ENCODE assay signal across 16 cellular contexts in genomic region chr14:84927096-84927910, GRCh38.
DNase-seq lines count a peak whose midpoint lies in the region; ATAC-seq and TF ChIP-seq lines count a peak whose summit lies in the region.
"Had no signal": no experiment of that assay in that cellular context is flagged by ENCODE, and none has a peak within 500 bp of the region (broad histone marks: within the 10 kb centered on the region; RNA-seq: fewer than 3 reads in every experiment).

No MANE protein-coding gene starts in this region.

- H3K27ac ChIP-seq in lung (ENCODE audit: low read depth in 1 of 2, low read length in 1 of 2) = no peak overlapping the region
- H3K27ac ChIP-seq: sigmoid colon, thoracic aorta had no signal

- peaks cover 0 to 3% of the 10 kb centered on the region in 2 donors for H3K4me1 ChIP-seq in lung (ENCODE audit: control insufficient read depth in 2 of 2, insufficient read depth in 2 of 2, low read length in 2 of 2)
- H3K4me1 ChIP-seq: sigmoid colon had no signal

- H3K27ac Mint-ChIP-seq in activated CD4-positive, alpha-beta memory T cell treated with anti-CD3 and anti-CD28 coated beads for 36 hours = no peak overlapping the region
- H3K27ac Mint-ChIP-seq: activated CD4-positive, alpha-beta T cell treated with anti-CD3 and anti-CD28 coated beads, Interleukin-2, amount 10 ng/mL, durations not matched to agents 24 days and 14 days; B cell had no signal

- intact Hi-C loops in activated CD4-positive, alpha-beta memory T cell treated with anti-CD3 and anti-CD28 coated beads for 36 hours (cut with micrococcal nuclease) = no loop called here

- POLR2A ChIA-PET in activated CD4-positive, alpha-beta memory T cell treated with anti-CD3 and anti-CD28 coated beads for 36 hours (lab: Charles Lee) = no interaction called here

- CTCF ChIA-PET in activated CD4-positive, alpha-beta memory T cell treated with anti-CD3 and anti-CD28 coated beads for 36 hours (lab: Charles Lee) = no interaction called here

- H3K9me3 ChIP-seq in lung (ENCODE audit: control insufficient read depth in 2 of 2, insufficient read depth in 1 of 2, low read length in 1 of 2) = no peaks in the 10 kb centered on the region
- H3K9me3 ChIP-seq: sigmoid colon, thoracic aorta had no signal

- peak; percentile 58 for ATAC-seq in lung (ENCODE audit: insufficient read depth, low FRiP score)
- ATAC-seq: Panc1 had no signal

- H3K4me3 Mint-ChIP-seq in activated CD4-positive, alpha-beta memory T cell treated with anti-CD3 and anti-CD28 coated beads for 36 hours = no peak overlapping the region
- H3K4me3 Mint-ChIP-seq: activated CD4-positive, alpha-beta T cell treated with anti-CD3 and anti-CD28 coated beads, Interleukin-2, amount 10 ng/mL, durations not matched to agents 24 days and 14 days; B cell had no signal

- H3K4me1 Mint-ChIP-seq in activated CD4-positive, alpha-beta memory T cell treated with anti-CD3 and anti-CD28 coated beads for 36 hours (ENCODE audit: low read depth) = no peaks in the 10 kb centered on the region
- H3K4me1 Mint-ChIP-seq: activated CD4-positive, alpha-beta T cell treated with anti-CD3 and anti-CD28 coated beads, Interleukin-2, amount 10 ng/mL, durations not matched to agents 24 days and 14 days; B cell had no signal

- no peaks in the 10 kb centered on the region for H3K36me3 Mint-ChIP-seq in activated CD4-positive, alpha-beta memory T cell treated with anti-CD3 and anti-CD28 coated beads for 36 hours

- H3K27me3 Mint-ChIP-seq in activated CD4-positive, alpha-beta memory T cell treated with anti-CD3 and anti-CD28 coated beads for 36 hours = no peaks in the 10 kb centered on the region
- H3K27me3 Mint-ChIP-seq: activated CD4-positive, alpha-beta T cell treated with anti-CD3 and anti-CD28 coated beads, Interleukin-2, amount 10 ng/mL, durations not matched to agents 24 days and 14 days; B cell had no signal

- no peaks in the 10 kb centered on the region for H3K36me3 ChIP-seq in lung (ENCODE audit: control insufficient read depth in 2 of 2, insufficient read depth in 2 of 2, low read length in 2 of 2)
- H3K36me3 ChIP-seq: sigmoid colon, thoracic aorta had no signal

- no peak for TF ChIP-seq CTCF in lung (IDR thresholded peaks at IDR 0.05; ENCODE audit: control extremely low read depth, extremely low read depth)

- DNase-seq in DMS79 (lab: John Stamatoyannopoulos, UW) (peak; percentile 63), NCI-H1694 (lab: John Stamatoyannopoulos, UW) (peak; percentile 65), SHP77 treated with DMSO at 0.1 percent for 48 hours (lab: John Stamatoyannopoulos, UW) (peak; percentile 21), lung (ENCODE audit: low spot score) (no peak), activated gamma-delta T cell (lab: John Stamatoyannopoulos, UW) (no peak), NCI-H2196 (lab: John Stamatoyannopoulos, UW; ENCODE audit: unreplicated experiment) (no peak)
- DNase-seq in activated CD4-positive, alpha-beta memory T cell treated with anti-CD3 and anti-CD28 coated beads for 36 hours = no peak
- DNase-seq: activated CD4-positive, alpha-beta T cell treated with anti-CD3 and anti-CD28 coated beads, Interleukin-2, amount 10 ng/mL, durations not matched to agents 24 days and 14 days; activated naive CD4-positive, alpha-beta T cell treated with anti-CD3 and anti-CD28 coated beads, Interleukin-2, amount 50 U/mL, for 16 hours; Calu3; NCI-H446; sigmoid colon; stimulated activated CD4-positive, alpha-beta T cell treated with anti-CD3 and anti-CD28 coated beads, Interleukin-2, amount 100 ng/mL, for 48 hours had no signal

- peaks cover 16% of the 10 kb centered on the region for H3K9me3 Mint-ChIP-seq in activated CD4-positive, alpha-beta memory T cell treated with anti-CD3 and anti-CD28 coated beads for 36 hours
- H3K9me3 Mint-ChIP-seq: activated CD4-positive, alpha-beta T cell treated with anti-CD3 and anti-CD28 coated beads, Interleukin-2, amount 10 ng/mL, durations not matched to agents 24 days and 14 days had no signal

- 53 to 73% methylated on average over 6 of the region's 6 CpGs for WGBS in lung, 2 donors

- H3K27me3 ChIP-seq in lung (ENCODE audit: control insufficient read depth, insufficient read depth) = no peaks in the 10 kb centered on the region
- H3K27me3 ChIP-seq: sigmoid colon had no signal

- no peak overlapping the region for H3K4me3 ChIP-seq in lung
- H3K4me3 ChIP-seq: sigmoid colon, thoracic aorta had no signal

Comparison
In these comparisons a context has a peak if more than half of its experiments do, and no peak if none do; other contexts are left out.
1. DNase-seq: peak in DMS79 (single experiment), NCI-H1694 (single experiment) and SHP77 treated with DMSO at 0.1 percent for 48 hours (single experiment); none in lung (single experiment), activated gamma-delta T cell (single experiment), NCI-H2196 (single experiment) and activated CD4-positive, alpha-beta memory T cell treated with anti-CD3 and anti-CD28 coated beads for 36 hours (single experiment).